10 cellular contexts compared by ENCODE assay signal in the genomic region with DNA sequence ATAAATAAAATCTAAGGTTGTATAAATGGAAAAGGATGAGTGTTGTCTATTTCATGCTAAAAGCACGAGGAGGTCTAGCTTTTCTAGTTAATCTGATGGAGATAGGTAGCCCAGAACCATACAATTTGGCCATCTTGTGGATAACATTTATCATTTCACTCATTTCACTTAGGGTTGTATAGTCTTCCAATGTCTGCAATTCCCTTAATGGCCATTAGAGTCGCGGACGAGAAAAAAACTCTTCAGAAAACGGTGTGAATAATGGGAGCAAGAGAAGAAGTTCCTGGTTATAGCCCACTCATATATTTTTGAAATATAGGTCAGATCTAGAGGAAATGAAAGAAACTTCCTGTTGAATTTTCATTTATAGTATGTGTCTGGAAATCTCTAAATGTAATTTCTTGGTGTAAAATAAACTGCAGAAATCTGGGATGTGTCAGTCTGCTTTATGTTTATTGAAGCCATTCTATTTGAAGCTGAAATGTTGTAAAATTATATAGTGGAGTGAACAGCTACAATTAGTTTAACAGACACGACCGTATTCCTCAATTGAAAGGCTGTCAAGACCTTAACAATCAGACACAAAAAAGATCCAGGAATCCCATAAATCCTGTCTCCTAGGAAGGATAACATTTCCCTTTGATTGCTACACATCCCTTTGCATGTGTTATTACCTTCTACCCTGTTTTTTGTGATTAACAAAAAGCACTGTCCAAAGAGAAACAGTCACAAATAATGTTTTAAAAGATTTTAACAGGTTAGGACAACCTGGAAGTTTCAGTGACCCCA. TPM values are rescaled to one million over a fixed set of nuclear protein-coding genes. Genes with fewer than 3 reads are reported as not detected.
DNase-seq lines count a peak whose midpoint lies in the region; ATAC-seq and TF ChIP-seq lines count a peak whose summit lies in the region.
"Had no signal": no experiment of that assay in that cellular context is flagged by ENCODE, and none has a peak within 500 bp of the region (broad histone marks: within the 10 kb centered on the region; RNA-seq: fewer than 3 reads in every experiment).

No MANE protein-coding gene starts in this region.

- CTCF ChIA-PET in activated naive CD4-positive, alpha-beta T cell treated with anti-CD3 and anti-CD28 coated beads for 36 hours (lab: Charles Lee): interaction anchor here (0.7 to 1.9 kb wide), 4 partner anchors 11 to 175 kb away, joined by 3 to 5 read pairs (median 4); no protein-coding TSS in a partner anchor

- H3K27ac ChIP-seq in osteoblast (ENCODE audit: low read depth, low read length): no peak overlapping the region
- H3K27ac ChIP-seq in aorta (ENCODE audit: low read depth in 1 of 2, low read length in 2 of 2): no peak overlapping the region
- H3K27ac ChIP-seq: spleen had no signal

- H3K4me1 ChIP-seq in osteoblast (ENCODE audit: insufficient read depth, low read length): no peaks in the 10 kb centered on the region
- H3K4me1 ChIP-seq in aorta (ENCODE audit: control insufficient read depth in 1 of 2, insufficient read depth in 2 of 2, low read length in 2 of 2): no peaks in the 10 kb centered on the region
- H3K4me1 ChIP-seq: spleen had no signal

- H3K4me2 ChIP-seq in osteoblast (ENCODE audit: insufficient read depth, low read length): no peak overlapping the region

- intact Hi-C loops in aorta (cut with DNase I): no loop called here
- intact Hi-C loops in activated naive CD4-positive, alpha-beta T cell treated with anti-CD3 and anti-CD28 coated beads for 36 hours (cut with micrococcal nuclease): no loop called here

- ATAC-seq in aorta (ENCODE audit: low FRiP score) (no peak), GM21576 (IDR thresholded peaks at IDR 0.05; ENCODE audit: unreplicated experiment) (no peak)

- H3K36me3 ChIP-seq in osteoblast (ENCODE audit: insufficient read depth, low read length): no peaks in the 10 kb centered on the region
- no peaks in the 10 kb centered on the region for H3K36me3 ChIP-seq in aorta (ENCODE audit: control insufficient read depth in 1 of 2, insufficient read depth in 2 of 2, low read length in 1 of 2)
- H3K36me3 ChIP-seq: spleen had no signal

- H3K4me3 ChIP-seq in osteoblast (ENCODE audit: insufficient read depth, low read length): no peak overlapping the region
- H3K4me3 ChIP-seq in aorta (ENCODE audit: low read length in 2 of 2): no peak overlapping the region
- H3K4me3 ChIP-seq: spleen had no signal

- no peak overlapping the region for H3K4me3 Mint-ChIP-seq in activated naive CD4-positive, alpha-beta T cell treated with anti-CD3 and anti-CD28 coated beads for 36 hours
- H3K4me3 Mint-ChIP-seq: activated CD4-positive, alpha-beta T cell treated with anti-CD3 and anti-CD28 coated beads, Interleukin-2, amount 10 ng/mL, durations not matched to agents 24 days and 14 days had no signal

- WGBS in aorta, 2 donors: 45 to 57% methylated on average over 7 of the region's 7 CpGs

- H3K79me2 ChIP-seq in osteoblast (ENCODE audit: insufficient read depth, low read length): no peaks in the 10 kb centered on the region

- H3K9me3 Mint-ChIP-seq in activated naive CD4-positive, alpha-beta T cell treated with anti-CD3 and anti-CD28 coated beads for 36 hours: no peaks in the 10 kb centered on the region
- H3K9me3 Mint-ChIP-seq: activated CD4-positive, alpha-beta T cell treated with anti-CD3 and anti-CD28 coated beads, Interleukin-2, amount 10 ng/mL, durations not matched to agents 24 days and 14 days had no signal

- H3K27me3 Mint-ChIP-seq in activated naive CD4-positive, alpha-beta T cell treated with anti-CD3 and anti-CD28 coated beads for 36 hours (ENCODE audit: low read depth): no peaks in the 10 kb centered on the region

- no peak overlapping the region for H3K27ac Mint-ChIP-seq in activated naive CD4-positive, alpha-beta T cell treated with anti-CD3 and anti-CD28 coated beads for 36 hours
- H3K27ac Mint-ChIP-seq: activated CD4-positive, alpha-beta T cell treated with anti-CD3 and anti-CD28 coated beads, Interleukin-2, amount 10 ng/mL, durations not matched to agents 24 days and 14 days had no signal

- H3K4me1 Mint-ChIP-seq in activated naive CD4-positive, alpha-beta T cell treated with anti-CD3 and anti-CD28 coated beads for 36 hours (ENCODE audit: low read depth): no peaks in the 10 kb centered on the region
- H3K4me1 Mint-ChIP-seq: activated CD4-positive, alpha-beta T cell treated with anti-CD3 and anti-CD28 coated beads, Interleukin-2, amount 10 ng/mL, durations not matched to agents 24 days and 14 days had no signal

- no peak overlapping the region for H2AFZ ChIP-seq in osteoblast (ENCODE audit: low read length)

- no peaks in the 10 kb centered on the region for H3K36me3 Mint-ChIP-seq in activated naive CD4-positive, alpha-beta T cell treated with anti-CD3 and anti-CD28 coated beads for 36 hours (ENCODE audit: low read depth)

- peak; percentile 61 for TF ChIP-seq CTCF in GM12872 (IDR thresholded peaks at IDR 0.05; ENCODE audit: insufficient read depth, low read depth, low read length)
- peak; percentile 53 for TF ChIP-seq CTCF in osteoblast (IDR thresholded peaks at IDR 0.05; ENCODE audit: extremely low read depth, low read depth, low read length)

- H3K9me3 ChIP-seq in osteoblast (ENCODE audit: low read depth, low read length): no peaks in the 10 kb centered on the region
- no peaks in the 10 kb centered on the region for H3K9me3 ChIP-seq in aorta (ENCODE audit: control insufficient read depth, low read length)
- H3K9me3 ChIP-seq: spleen had no signal

- H3K27me3 ChIP-seq in osteoblast (ENCODE audit: insufficient read depth, low read length) (peaks cover 29% of the 10 kb centered on the region), aorta (ENCODE audit: control insufficient read depth in 1 of 2, insufficient read depth in 2 of 2, low read length in 1 of 2) (no peaks in the 10 kb centered on the region)
- H3K27me3 ChIP-seq: spleen had no signal

- no peaks in the 10 kb centered on the region for H4K20me1 ChIP-seq in osteoblast (ENCODE audit: insufficient read depth, low read length)

- DNase-seq in NOMO-1 treated with dmso at 0.1 percent for 144 hours (lab: John Stamatoyannopoulos, UW; ENCODE audit: unreplicated experiment) (peak; percentile 3), dermis blood vessel endothelial cell (peak; percentile 60), osteoblast (ENCODE audit: insufficient read length, low spot score, missing footprints) (no peak), cerebellar cortex (ENCODE audit: low spot score) (no peak), aorta (no peak)
- DNase-seq in activated naive CD4-positive, alpha-beta T cell treated with anti-CD3 and anti-CD28 coated beads for 36 hours: no peak
- DNase-seq: activated CD4-positive, alpha-beta T cell treated with anti-CD3 and anti-CD28 coated beads, Interleukin-2, amount 10 ng/mL, durations not matched to agents 24 days and 14 days; spleen had no signal

RNA-seq across cellular contexts. Expression of a gene that starts 47.7 kb away (rescaled TPM):
- total RNA-seq in dermis blood vessel endothelial cell (84.3 and 117 TPM in 2 replicates), osteoblast (2.4 and 6.2 TPM in 2 replicates), aorta (10 to 100 TPM; 41.3 to 48.7 TPM)
- 10 to 100 TPM; 36.0 to 48.0 TPM for polyA plus RNA-seq in aorta
- 1 to 10 TPM; 5.4 to 6.2 TPM for total RNA-seq in activated naive CD4-positive, alpha-beta T cell treated with anti-CD3 and anti-CD28 coated beads for 36 hours

Comparison
In these comparisons a context has a peak if more than half of its experiments do, and no peak if none do; other contexts are left out.
1. DNase-seq: peak in NOMO-1 treated with dmso at 0.1 percent for 144 hours (single experiment) and dermis blood vessel endothelial cell (single experiment); none in osteoblast (single experiment), cerebellar cortex (single experiment), aorta (0 of 2) and activated naive CD4-positive, alpha-beta T cell treated with anti-CD3 and anti-CD28 coated beads for 36 hours (single experiment).